Comparison of ENCODE assay signal across 20 cellular contexts in genomic region chr11:16512163-16512562, GRCh38.
A peak's percentile ranks its signal among the peaks of the same experiment; 100 is the strongest.
DNase-seq lines count a peak whose midpoint lies in the region; ATAC-seq and TF ChIP-seq lines count a peak whose summit lies in the region.
"Had no signal": no experiment of that assay in that cellular context is flagged by ENCODE, and none has a peak within 500 bp of the region (broad histone marks: within the 10 kb centered on the region; RNA-seq: fewer than 3 reads in every experiment).

No MANE protein-coding gene starts in this region.

- H3K27me3 ChIP-seq in HUES48 (ENCODE audit: control insufficient read depth, insufficient read depth, low read length): peaks cover 6% of the 10 kb centered on the region; the same call in 1 of the 2 replicates

- DNase-seq in amniotic epithelial cell (ENCODE audit: low read depth): peak; percentile 20
- DNase-seq in coronary artery (ENCODE audit: low spot score): no peak
- DNase-seq in renal cortical epithelial cell (ENCODE audit: low read depth): peak; percentile 12
- DNase-seq in AG20443 (ENCODE audit: low spot score): no peak
- no peak for DNase-seq in HPDE6-E6E7 (ENCODE audit: extremely low spot score)
- DNase-seq in activated CD8-positive, alpha-beta memory T cell treated with anti-CD3 and anti-CD28 coated beads for 24 hours: no peak
- DNase-seq: Caco-2; CD8-positive, alpha-beta T cell; DND-41; Karpas-422; MV-4-11; NCI-H1105; NCI-H1436 treated with DMSO at 0.1 percent for 48 hours; NCI-H1930; NCI-H2107; NCI-H524 treated with DMSO at 0.1 percent for 48 hours; NCI-H774 had no signal

- ATAC-seq in HG02938 (IDR thresholded peaks at IDR 0.05; ENCODE audit: unreplicated experiment): no peak
- ATAC-seq: CD8-positive, alpha-beta T cell had no signal

- H3K27ac ChIP-seq in HUES48 (ENCODE audit: low read depth, low read length): peak overlapping the region; percentile 57
- peak overlapping the region; percentile 40 to 62 for H3K27ac ChIP-seq in coronary artery
- H3K27ac ChIP-seq: C4-2B had no signal

- no peaks in the 10 kb centered on the region for H3K9me3 ChIP-seq in HUES48 (ENCODE audit: control insufficient read depth, insufficient read depth, low read length)
- H3K9me3 ChIP-seq: Caco-2 had no signal

- H3K4me1 ChIP-seq in HUES48 (ENCODE audit: control insufficient read depth, insufficient read depth, low read length): no peaks in the 10 kb centered on the region
- H3K4me1 ChIP-seq: Caco-2 had no signal

- TF ChIP-seq CTCF in coronary artery (IDR thresholded peaks at IDR 0.05): no peak

- H3K36me3 ChIP-seq in HUES48 (ENCODE audit: control insufficient read depth, insufficient read depth, low read length): no peaks in the 10 kb centered on the region

- no peak overlapping the region for H3K9ac ChIP-seq in HUES48 (ENCODE audit: low read depth, low read length)

- H3K4me3 ChIP-seq in HUES48 (ENCODE audit: low read depth, low read length) (no peak overlapping the region), coronary artery (no peak overlapping the region)

Comparison
In these comparisons a context has a peak if more than half of its experiments do, and no peak if none do; other contexts are left out.
1. DNase-seq: peak in amniotic epithelial cell (single experiment) and renal cortical epithelial cell (single experiment); none in coronary artery (single experiment), AG20443 (single experiment), HPDE6-E6E7 (single experiment) and activated CD8-positive, alpha-beta memory T cell treated with anti-CD3 and anti-CD28 coated beads for 24 hours (single experiment).